Comparison of ENCODE assay signal across 24 cellular contexts in genomic region chr3:126976906-126977305, GRCh38.
"Had no signal": no experiment of that assay in that cellular context is flagged by ENCODE, and none has a peak within 500 bp of the region (broad histone marks: within the 10 kb centered on the region; RNA-seq: fewer than 3 reads in every experiment).

No MANE protein-coding gene starts in this region.

- ATAC-seq: foreskin keratinocyte, gastroesophageal sphincter, heart left ventricle, left cardiac atrium, left lung, left ventricle myocardium superior, lower lobe of right lung, mucosa of descending colon had no signal

- H3K4me2 ChIP-seq: hepatocyte had no signal

- H3K27me3 ChIP-seq: dorsolateral prefrontal cortex, foreskin keratinocyte, heart left ventricle had no signal

- H2AFZ ChIP-seq: hepatocyte had no signal

- FAIRE-seq: colon, endothelial cell of umbilical vein, frontal cortex had no signal

- H3K79me2 ChIP-seq: hepatocyte had no signal

- H3K4me3 Mint-ChIP-seq: immature natural killer cell, memory B cell, mesothelial cell of epicardium had no signal

- H3K27ac ChIP-seq: coronary artery, dorsolateral prefrontal cortex, esophagus muscularis mucosa, foreskin keratinocyte, gastroesophageal sphincter, heart left ventricle, hepatocyte, left lung, lower lobe of right lung had no signal

- H3K27ac Mint-ChIP-seq: immature natural killer cell, memory B cell, mesothelial cell of epicardium, naive B cell had no signal

- H3K36me3 ChIP-seq: esophagus muscularis mucosa, gastroesophageal sphincter, heart left ventricle, left lung, lower lobe of right lung had no signal

- H3K4me3 ChIP-seq: coronary artery, dorsolateral prefrontal cortex, esophagus muscularis mucosa, gastroesophageal sphincter, heart left ventricle, hepatocyte, left lung, lower lobe of right lung, mucosa of descending colon had no signal

- DNase-seq: dermis blood vessel endothelial cell; dorsolateral prefrontal cortex; effector CD4-positive, alpha-beta T cell; effector memory CD4-positive, alpha-beta T cell; foreskin keratinocyte; heart left ventricle; hypothalamus; immature natural killer cell; islet precursor cell; left cardiac atrium; left ventricle myocardium superior; lower lobe of right lung; mucosa of descending colon; naive B cell had no signal
